8 cellular contexts compared by ENCODE assay signal in genomic region chr17:40362696-40363479, GRCh38. TPM values are rescaled to one million over a fixed set of nuclear protein-coding genes. Genes with fewer than 3 reads are reported as not detected.
A peak's percentile ranks its signal among the peaks of the same experiment; 100 is the strongest.
DNase-seq lines count a peak whose midpoint lies in the region; ATAC-seq, FAIRE-seq and TF ChIP-seq lines count a peak whose summit lies in the region.

No MANE protein-coding gene starts in this region.

- no peaks in the 10 kb centered on the region for H3K9me3 ChIP-seq in adrenal gland (replicated peaks in 1 of 3)
- no peaks in the 10 kb centered on the region for H3K9me3 ChIP-seq in iPS DF 6.9 (ENCODE audit: control insufficient read depth, insufficient read depth, low read length)

- H3K4me1 Mint-ChIP-seq in T-cell, result peaks cover 0 to 18% (median 16%) of the 10 kb centered on the region in 3 donors

- H3K27ac ChIP-seq in adrenal gland, result no peak overlapping the region
- H3K27ac ChIP-seq in iPS DF 6.9 (ENCODE audit: low read length), result no peak overlapping the region

- H3K4me3 Mint-ChIP-seq in T-cell, result peak overlapping the region; percentile 62 to 70 (median 66)

- ATAC-seq in GM21526 (IDR thresholded peaks at IDR 0.05; ENCODE audit: low FRiP score, unreplicated experiment) (peak; percentile 63), T-cell (replicated peaks in 1 of 4) (peak; percentile 83 to 86 (median 85)), GM19351 (IDR thresholded peaks at IDR 0.05; ENCODE audit: unreplicated experiment) (no peak)

- no peak for FAIRE-seq in D721Med (lab: Jason Lieb, UNC)

- peaks cover 15% of the 10 kb centered on the region for H3K27me3 ChIP-seq in adrenal gland
- H3K27me3 ChIP-seq in iPS DF 6.9 (ENCODE audit: control insufficient read depth, insufficient read depth, low read length), result peaks cover 8% of the 10 kb centered on the region; the same call in 1 of the 2 replicates

- CTCF ChIA-PET in T-cell (lab: Charles Lee), result interaction anchor here (0.5 to 1.3 kb wide), 8 partner anchors 38 to 197 kb away, joined by 3 to 6 read pairs (median 4); partner anchors contain the start of gene TOP2A (in 1 of the 2)

- H3K36me3 Mint-ChIP-seq in T-cell, result no peaks in the 10 kb centered on the region

- peak; percentile 75 for TF ChIP-seq CTCF in D721Med (IDR thresholded peaks at IDR 0.05; ENCODE audit: insufficient read depth, missing control alignments)
- peak; percentile 92 for TF ChIP-seq CTCF in LNCAP (IDR thresholded peaks at IDR 0.05)
- TF ChIP-seq CTCF in adrenal gland (IDR thresholded peaks at IDR 0.05), result peak in 5 of 6 experiments; percentile 16 to 36 (median 26)

- WGBS in adrenal gland, 4 donors, result 0 to 4% (median 2%) methylated on average over 11 to 107 of the region's 112 CpGs
- no CpG with 5 or more reads among the region's 112 CpGs for WGBS in iPS DF 6.9 (ENCODE audit: insufficient coverage, insufficient read length)

- no peak for TF ChIP-seq POLR2A in adrenal gland (IDR thresholded peaks at IDR 0.05)

- intact Hi-C loops in adrenal gland (cut with DNase I), result loop anchor here (5.0 to 10.0 kb wide), 2 partner anchors 49 to 172 kb away; no protein-coding TSS in a partner anchor

- H3K9me3 Mint-ChIP-seq in T-cell, result no peaks in the 10 kb centered on the region

- POLR2A ChIA-PET in T-cell (lab: Charles Lee), result no interaction called here

- no peaks in the 10 kb centered on the region for H3K36me3 ChIP-seq in adrenal gland (replicated peaks in 1 of 2)
- H3K36me3 ChIP-seq in iPS DF 6.9 (ENCODE audit: control insufficient read depth, insufficient read depth, low read length), result no peaks in the 10 kb centered on the region

- DNase-seq in D721Med (ENCODE audit: insufficient read length, low spot score) (peak; percentile 85), T-cell (peak; percentile 46 to 83 (median 72)), adrenal gland (peak in 6 of 7 donors; percentile 48 to 73 (median 63)), iPS DF 6.9 (ENCODE audit: low read depth, low spot score) (no peak)
- DNase-seq in stimulated activated CD4-positive, alpha-beta T cell treated with anti-CD3 and anti-CD28 coated beads, Interleukin-12 subunit alpha, Interleukin-12 subunit beta, amount 100 ng/mL, for 48 hours (ENCODE audit: low read depth in 2 of 3, low spot score in 1 of 3), result peak; percentile 78 to 84 (median 79)

- no peak overlapping the region for H3K27ac Mint-ChIP-seq in T-cell

- H3K4me3 ChIP-seq in adrenal gland, result peak overlapping the region in 1 of 4 donors; percentile 57
- H3K4me3 ChIP-seq in iPS DF 6.9 (ENCODE audit: low read length), result peak overlapping the region; percentile 40; the same call in 1 of the 2 replicates

- H3K27me3 Mint-ChIP-seq in T-cell, result peaks cover 13 to 14% of the 10 kb centered on the region in 2 donors

- H3K4me1 ChIP-seq in adrenal gland (replicated peaks in 1 of 2) (peaks cover 5 to 15% of the 10 kb centered on the region in 2 donors), iPS DF 6.9 (ENCODE audit: control insufficient read depth, insufficient read depth, low read length) (peaks cover 13% of the 10 kb centered on the region)

RNA-seq across cellular contexts. Expression of gene GJD3, which starts 1.6 kb away (rescaled TPM):
- not detected for total RNA-seq in T-cell
- total RNA-seq in adrenal gland, result 1 to 10 TPM; 1.3 to 8.7 (median 1.9) TPM
- polyA plus RNA-seq in adrenal gland, result not detected

RNA-seq across cellular contexts. Expression of gene RARA, which starts 53.9 kb away (rescaled TPM):
- total RNA-seq in T-cell (10 to 100 TPM; 46.8 to 90.7 (median 69.1) TPM), adrenal gland (10 to 100 TPM; 24.8 to 51.8 (median 34.4) TPM)
- polyA plus RNA-seq in adrenal gland, result 10 to 100 TPM; 12.7 to 58.2 (median 26.8) TPM

RNA-seq across cellular contexts. Expression of gene TOP2A, which starts 54.8 kb away (rescaled TPM):
- total RNA-seq in T-cell (1 to 10 TPM; 2.3 to 4.2 (median 2.7) TPM), adrenal gland (1 to 10 TPM; 1.9 to 6.2 (median 3.9) TPM)
- 1 to 10 TPM in 2 of 3 donors, under 1 TPM in 1; 0.32 to 3.9 (median 1.2) TPM for polyA plus RNA-seq in adrenal gland

Comparison
In these comparisons a context has a peak if more than half of its experiments do, and no peak if none do; other contexts are left out.
1. CTCF ChIP-seq: peak in every context shown above with its lines; median percentile 92 in LNCAP; 75 in D721Med; 26 in adrenal gland.